In genomic region chr6:2061880-2062279, GRCh38 we compare ENCODE assay signal across 36 cellular contexts.
DNase-seq lines count a peak whose midpoint lies in the region; ATAC-seq, FAIRE-seq and TF ChIP-seq lines count a peak whose summit lies in the region.
"Had no signal": no experiment of that assay in that cellular context is flagged by ENCODE, and none has a peak within 500 bp of the region (broad histone marks: within the 10 kb centered on the region; RNA-seq: fewer than 3 reads in every experiment).

No MANE protein-coding gene starts in this region.

- TF ChIP-seq POLR2A in right lobe of liver (IDR thresholded peaks at IDR 0.05), result no peak
- TF ChIP-seq POLR2A in HepG2 (IDR thresholded peaks at IDR 0.05; ENCODE audit: insufficient read depth in 1 of 2, low read depth in 2 of 2, low read length in 2 of 2), result no peak
- no peak for TF ChIP-seq POLR2A in spleen (IDR thresholded peaks at IDR 0.05)

- peaks cover 17% of the 10 kb centered on the region for H4K20me1 ChIP-seq in HepG2 (ENCODE audit: insufficient read depth, low read length)

- in situ Hi-C loops in HepG2 (cut with HindIII; ENCODE audit: extremely low pct_ligation_motif_present, low pct_unique_long_range_greater_than_20kb), result no loop called here

- H3K4me2 ChIP-seq in HepG2 (ENCODE audit: low read depth, low read length), result no peak overlapping the region

- H3K4me1 ChIP-seq in right lobe of liver (peaks cover 0 to 7% (median 3%) of the 10 kb centered on the region in 4 donors), HepG2 (ENCODE audit: insufficient read depth, low read length) (no peaks in the 10 kb centered on the region), spleen (no peaks in the 10 kb centered on the region)
- H3K4me1 ChIP-seq in naive thymus-derived CD4-positive, alpha-beta T cell (ENCODE audit: control insufficient read depth in 2 of 2, insufficient read depth in 2 of 2, low read length in 2 of 2), result no peaks in the 10 kb centered on the region
- H3K4me1 ChIP-seq: adrenal gland, testis had no signal

- TF ChIP-seq EP300 in HepG2 (IDR thresholded peaks at IDR 0.05; ENCODE audit: low read depth in 2 of 2, low read length in 2 of 2) (no peak), HepG2 (CRISPR knock-in tag; IDR thresholded peaks at IDR 0.05; ENCODE audit: borderline replicate concordance) (no peak)

- TF ChIP-seq CTCF in right lobe of liver (IDR thresholded peaks at IDR 0.05) (no peak), HepG2 (CRISPR knock-in tag; IDR thresholded peaks at IDR 0.05) (no peak), choroid plexus epithelial cell (conservative IDR thresholded peaks at IDR 0.05; ENCODE audit: low read depth, low read length) (no peak), WTC11 (IDR thresholded peaks at IDR 0.05) (no peak), spleen (IDR thresholded peaks at IDR 0.05 in 8 of 11, conservative IDR thresholded peaks at IDR 0.05 in 3 of 11) (no peak)

- H3K4me3 ChIP-seq in right lobe of liver, result no peak overlapping the region
- no peak overlapping the region for H3K4me3 ChIP-seq in HepG2 (replicated peaks in 1 of 3; ENCODE audit: insufficient read depth in 1 of 3, low read depth in 2 of 3, low read length in 3 of 3)
- H3K4me3 ChIP-seq in choroid plexus epithelial cell (ENCODE audit: low read depth, low read length), result no peak overlapping the region
- no peak overlapping the region for H3K4me3 ChIP-seq in naive thymus-derived CD4-positive, alpha-beta T cell (ENCODE audit: low read length)
- H3K4me3 ChIP-seq in spleen, result no peak overlapping the region
- H3K4me3 ChIP-seq: adrenal gland, coronary artery, heart right ventricle, MG63, mucosa of descending colon, skin epidermis, testis had no signal

- no peaks in the 10 kb centered on the region for H3K9me3 ChIP-seq in right lobe of liver
- H3K9me3 ChIP-seq in HepG2 (ENCODE audit: low read length), result no peaks in the 10 kb centered on the region
- no peaks in the 10 kb centered on the region for H3K9me3 ChIP-seq in naive thymus-derived CD4-positive, alpha-beta T cell (ENCODE audit: control insufficient read depth in 2 of 3, low read length in 3 of 3)
- peaks cover 0 to 4% (median 0%) of the 10 kb centered on the region in 8 donors for H3K9me3 ChIP-seq in spleen
- H3K9me3 ChIP-seq: adrenal gland, MG63, mucosa of descending colon, testis had no signal

- H2AFZ ChIP-seq in HepG2 (ENCODE audit: low read length), result no peak overlapping the region

- H3K4me3 Mint-ChIP-seq in WTC11, result no peak overlapping the region
- H3K4me3 Mint-ChIP-seq in naive thymus-derived CD4-positive, alpha-beta T cell, result no peak overlapping the region
- H3K4me3 Mint-ChIP-seq: activated CD8-positive, alpha-beta T cell treated with anti-CD3 and anti-CD28 coated beads for 36 hours; activated naive CD4-positive, alpha-beta T cell treated with anti-CD3 and anti-CD28 coated beads for 36 hours; natural killer cell treated with Interleukin-12 subunit alpha and Interleukin-12 subunit beta and Interleukin-15 and Interleukin-18, amount 100 ng/mL, for 72 hours; stimulated activated naive CD8-positive, alpha-beta T cell treated with anti-CD3 and anti-CD28 coated beads, Interleukin-15, Interleukin-2, amounts not matched to agents 100 ng/mL and 50 ng/mL, for 24 hours; T-helper 2 cell treated with Interferon-gamma antibody and Interleukin-4, amounts not matched to agents 5 μg/mL and 100 μg/mL, for 36 hours had no signal

- peaks cover 14% of the 10 kb centered on the region for H3K4me1 Mint-ChIP-seq in WTC11
- peaks cover 0 to 16% (median 9%) of the 10 kb centered on the region in 7 donors for H3K4me1 Mint-ChIP-seq in naive thymus-derived CD4-positive, alpha-beta T cell

- H3K27ac ChIP-seq in right lobe of liver, result no peak overlapping the region
- H3K27ac ChIP-seq in HepG2 (ENCODE audit: extremely low read length, insufficient read depth, low read length), result no peak overlapping the region
- H3K27ac ChIP-seq in naive thymus-derived CD4-positive, alpha-beta T cell (ENCODE audit: low read depth, low read length), result no peak overlapping the region
- H3K27ac ChIP-seq in spleen, result no peak overlapping the region
- H3K27ac ChIP-seq: adrenal gland, coronary artery, epithelial cell of prostate, heart right ventricle, skin epidermis, testis had no signal

- CTCF ChIA-PET in HepG2 (lab: Yijun Ruan, JAX; ENCODE audit: low intra/inter-chr PET ratio, low total read pairs), result no interaction called here
- CTCF ChIA-PET in WTC11 (lab: Charles Lee), result interaction anchor here (0.5 kb wide), 1 partner anchor 355 kb away, joined by 3 read pairs; no protein-coding TSS in a partner anchor
- CTCF ChIA-PET in naive thymus-derived CD4-positive, alpha-beta T cell (lab: Charles Lee), result interaction anchor here (0.5 kb wide), 1 partner anchor 83 kb away, joined by 3 read pairs; no protein-coding TSS in a partner anchor

- DNase-seq in right lobe of liver (no peak), HepG2 (ENCODE audit: low spot score) (no peak), choroid plexus epithelial cell (ENCODE audit: low read depth) (peak; percentile 42), kidney glomerular epithelial cell (lab: John Stamatoyannopoulos, UW) (peak; percentile 73), WTC11 (ENCODE audit: low spot score) (no peak), spleen (no peak)
- DNase-seq in naive thymus-derived CD4-positive, alpha-beta T cell, result no peak
- no peak for DNase-seq in activated CD4-positive, alpha-beta T cell treated with anti-CD3 and anti-CD28 coated beads, Interleukin-2, amount 50 U/mL, for 4 hours
- DNase-seq: activated CD8-positive, alpha-beta memory T cell treated with anti-CD3 and anti-CD28 coated beads, Interleukin-2, amount 50 U/mL, for 48 hours; activated CD8-positive, alpha-beta T cell treated with anti-CD3 and anti-CD28 coated beads for 36 hours; activated naive CD4-positive, alpha-beta T cell treated with anti-CD3 and anti-CD28 coated beads for 36 hours; adrenal gland; Calu3; effector CD8-positive, alpha-beta T cell; foreskin melanocyte; H7; heart right ventricle; KG1; kidney; mammary epithelial cell; MG63; mucosa of descending colon; NCI-H2029; NCI-H226; NCI-H526 treated with DMSO at 0.1 percent for 48 hours; Right ventricle myocardium superior; stimulated activated CD4-positive, alpha-beta T cell treated with anti-CD3 and anti-CD28 coated beads, Interleukin-1b, Interleukin-23, amount 100 ng/mL, for 48 hours; testis had no signal

- H3K9me3 Mint-ChIP-seq in WTC11, result peaks cover 10% of the 10 kb centered on the region
- peaks cover 0 to 9% (median 1%) of the 10 kb centered on the region in 11 donors for H3K9me3 Mint-ChIP-seq in naive thymus-derived CD4-positive, alpha-beta T cell
- H3K9me3 Mint-ChIP-seq: natural killer cell treated with Interleukin-12 subunit alpha and Interleukin-12 subunit beta and Interleukin-15 and Interleukin-18, amount 100 ng/mL, for 72 hours; stimulated activated naive CD8-positive, alpha-beta T cell treated with anti-CD3 and anti-CD28 coated beads, Interleukin-15, Interleukin-2, amounts not matched to agents 100 ng/mL and 50 ng/mL, for 24 hours had no signal

- POLR2A ChIA-PET in HepG2 (lab: Yijun Ruan, JAX), result no interaction called here
- POLR2A ChIA-PET in WTC11 (lab: Charles Lee), result no interaction called here
- POLR2A ChIA-PET in naive thymus-derived CD4-positive, alpha-beta T cell (lab: Charles Lee), result no interaction called here

- no peak for TF ChIP-seq RAD21 in HepG2 (CRISPR knock-in tag; IDR thresholded peaks at IDR 0.05)

- BruUV-seq in HepG2 (replicated peaks; lab: Mats Ljungman, UMichigan), result no TSS peak

- no peak overlapping the region for H3K27ac Mint-ChIP-seq in WTC11
- H3K27ac Mint-ChIP-seq in naive thymus-derived CD4-positive, alpha-beta T cell, result no peak overlapping the region
- H3K27ac Mint-ChIP-seq: activated CD8-positive, alpha-beta T cell treated with anti-CD3 and anti-CD28 coated beads for 36 hours; activated naive CD4-positive, alpha-beta T cell treated with anti-CD3 and anti-CD28 coated beads for 36 hours; natural killer cell treated with Interleukin-12 subunit alpha and Interleukin-12 subunit beta and Interleukin-15 and Interleukin-18, amount 100 ng/mL, for 72 hours; stimulated activated naive CD8-positive, alpha-beta T cell treated with anti-CD3 and anti-CD28 coated beads, Interleukin-15, Interleukin-2, amounts not matched to agents 100 ng/mL and 50 ng/mL, for 24 hours; T-helper 2 cell treated with Interferon-gamma antibody and Interleukin-4, amounts not matched to agents 5 μg/mL and 100 μg/mL, for 36 hours had no signal

- H3K27me3 Mint-ChIP-seq in WTC11 (ENCODE audit: low read depth), result no peaks in the 10 kb centered on the region
- H3K27me3 Mint-ChIP-seq in naive thymus-derived CD4-positive, alpha-beta T cell, result no peaks in the 10 kb centered on the region
- H3K27me3 Mint-ChIP-seq: activated CD8-positive, alpha-beta T cell treated with anti-CD3 and anti-CD28 coated beads for 36 hours; natural killer cell treated with Interleukin-12 subunit alpha and Interleukin-12 subunit beta and Interleukin-15 and Interleukin-18, amount 100 ng/mL, for 72 hours; stimulated activated naive CD8-positive, alpha-beta T cell treated with anti-CD3 and anti-CD28 coated beads, Interleukin-15, Interleukin-2, amounts not matched to agents 100 ng/mL and 50 ng/mL, for 24 hours had no signal

- H3K79me2 ChIP-seq in HepG2 (ENCODE audit: insufficient read depth, low read length), result peaks cover 27% of the 10 kb centered on the region

- no peak overlapping the region for H3K9ac ChIP-seq in HepG2 (ENCODE audit: insufficient read depth, low read depth, low read length)

- peak in 3 of 4 donors; percentile 26 to 46 (median 38) for ATAC-seq in right lobe of liver
- ATAC-seq in HepG2, result no peak
- no peak for ATAC-seq in WTC11
- no peak for ATAC-seq in naive thymus-derived CD4-positive, alpha-beta T cell
- ATAC-seq: activated CD8-positive, alpha-beta T cell treated with anti-CD3 and anti-CD28 coated beads for 36 hours; heart right ventricle; mucosa of descending colon; natural killer cell treated with Interleukin-12 subunit alpha and Interleukin-12 subunit beta and Interleukin-15 and Interleukin-18, amount 100 ng/mL, for 72 hours had no signal

- intact Hi-C loops in right lobe of liver (cut with DNase I), result no loop called here
- intact Hi-C loops in HepG2 (cut with micrococcal nuclease; ENCODE audit: unreplicated experiment), result no loop called here
- intact Hi-C loops in naive thymus-derived CD4-positive, alpha-beta T cell (cut with micrococcal nuclease), result no loop called here
- intact Hi-C loops in spleen (cut with DNase I; ENCODE audit: low total_unique reads), result no loop called here

- no peak for FAIRE-seq in HepG2 (lab: Jason Lieb, UNC)
- FAIRE-seq: A204.1, kidney, urothelium cell line had no signal

- H3K36me3 ChIP-seq in right lobe of liver (no peaks in the 10 kb centered on the region), HepG2 (replicated peaks in 1 of 2; ENCODE audit: control insufficient read depth in 1 of 2, insufficient read depth in 2 of 2, low read length in 2 of 2) (peaks cover 0 to 7% of the 10 kb centered on the region in 2 experiments; a peak in 2 of 5 replicates), spleen (no peaks in the 10 kb centered on the region)
- H3K36me3 ChIP-seq in naive thymus-derived CD4-positive, alpha-beta T cell (ENCODE audit: control insufficient read depth in 2 of 3, insufficient read depth in 3 of 3, low read length in 3 of 3), result no peaks in the 10 kb centered on the region
- H3K36me3 ChIP-seq: adrenal gland, heart right ventricle, MG63 had no signal

- H3K36me3 Mint-ChIP-seq in WTC11, result 0 out of 2 replicates have a peak, but pooled peaks cover 3% of the 10 kb centered on the region
- peaks cover 5 to 17% (median 13%) of the 10 kb centered on the region in 5 donors for H3K36me3 Mint-ChIP-seq in naive thymus-derived CD4-positive, alpha-beta T cell

- H3K27me3 ChIP-seq in right lobe of liver (no peaks in the 10 kb centered on the region), HepG2 (ENCODE audit: control insufficient read depth in 1 of 2, insufficient read depth in 2 of 2, low read length in 2 of 2) (no peaks in the 10 kb centered on the region), spleen (replicated peaks in 1 of 7) (no peaks in the 10 kb centered on the region)
- no peaks in the 10 kb centered on the region for H3K27me3 ChIP-seq in naive thymus-derived CD4-positive, alpha-beta T cell (ENCODE audit: control insufficient read depth in 2 of 2, insufficient read depth in 2 of 2, low read length in 2 of 2)
- H3K27me3 ChIP-seq: adrenal gland, heart right ventricle, MG63, testis had no signal

- 53% methylated on average over 3 of the region's 3 CpGs for WGBS in right lobe of liver (ENCODE audit: insufficient coverage, low coverage, low lambda C conversion rate, missing lambda C conversion rate)
- WGBS in HepG2 (ENCODE audit: low lambda C conversion rate), result 94% methylated on average over 3 of the region's 3 CpGs
- 95 to 98% (median 97%) methylated on average over 3 of the region's 3 CpGs for WGBS in spleen, 5 donors

Comparison
In these comparisons a context has a peak if more than half of its experiments do, and no peak if none do; other contexts are left out.
1. ATAC-seq: peak in right lobe of liver (3 of 4); none in HepG2 (single experiment), WTC11 (single experiment) and naive thymus-derived CD4-positive, alpha-beta T cell (single experiment).
2. DNase-seq: peak in choroid plexus epithelial cell (single experiment) and kidney glomerular epithelial cell (single experiment); none in right lobe of liver (0 of 3), HepG2 (single experiment), WTC11 (single experiment), naive thymus-derived CD4-positive, alpha-beta T cell (0 of 9), activated CD4-positive, alpha-beta T cell treated with anti-CD3 and anti-CD28 coated beads, Interleukin-2, amount 50 U/mL, for 4 hours (0 of 2) and spleen (single experiment).